ENCODE assay signal across 20 cellular contexts in genomic region chr18:53883771-53884170, GRCh38.
DNase-seq lines count a peak whose midpoint lies in the region; ATAC-seq, FAIRE-seq and TF ChIP-seq lines count a peak whose summit lies in the region.
"Had no signal": no experiment of that assay in that cellular context is flagged by ENCODE, and none has a peak within 500 bp of the region (broad histone marks: within the 10 kb centered on the region; RNA-seq: fewer than 3 reads in every experiment).

No MANE protein-coding gene starts in this region.

- no peaks in the 10 kb centered on the region for H3K9me3 ChIP-seq in WERI-Rb-1 (ENCODE audit: severe bottlenecking)
- H3K9me3 ChIP-seq: BLaER1 had no signal

- TF ChIP-seq CTCF in foreskin keratinocyte (conservative IDR thresholded peaks at IDR 0.05) = no peak
- TF ChIP-seq CTCF in WERI-Rb-1 (IDR thresholded peaks at IDR 0.05; ENCODE audit: low read depth, low read length) = no peak

- H3K36me3 ChIP-seq in WERI-Rb-1 = no peaks in the 10 kb centered on the region
- H3K36me3 ChIP-seq: BLaER1 had no signal

- H3K27me3 ChIP-seq in foreskin keratinocyte = no peaks in the 10 kb centered on the region
- peaks cover 70% of the 10 kb centered on the region for H3K27me3 ChIP-seq in WERI-Rb-1 (ENCODE audit: insufficient read depth, low read depth, severe bottlenecking)
- H3K27me3 ChIP-seq: BLaER1 had no signal

- FAIRE-seq in RCC 7860 (lab: Jason Lieb, UNC) = peak; percentile 85
- FAIRE-seq: GM12878, GM19239, H1 had no signal

- H3K27ac ChIP-seq in foreskin keratinocyte = no peak overlapping the region
- no peak overlapping the region for H3K27ac ChIP-seq in WERI-Rb-1
- H3K27ac ChIP-seq: BLaER1, C4-2B, GM23248 had no signal

- H3K4me1 ChIP-seq in foreskin keratinocyte = no peaks in the 10 kb centered on the region
- H3K4me1 ChIP-seq: BLaER1 had no signal

- peak; percentile 14 for ATAC-seq in foreskin keratinocyte
- ATAC-seq: CD8-positive, alpha-beta T cell; GM12878 had no signal

- peak; percentile 60 for DNase-seq in RCC 7860 (ENCODE audit: low spot score)
- DNase-seq in foreskin keratinocyte = no peak
- DNase-seq in kidney tubule cell (ENCODE audit: low spot score) = peak; percentile 77
- DNase-seq in NCI-H128 (lab: John Stamatoyannopoulos, UW; ENCODE audit: unreplicated experiment) = no peak
- no peak for DNase-seq in WERI-Rb-1
- DNase-seq in stimulated activated CD4-positive, alpha-beta T cell treated with anti-CD3 and anti-CD28 coated beads, Interleukin-15, amount 100 ng/mL, for 24 hours = no peak
- DNase-seq: CD4-positive, CD25-positive, alpha-beta regulatory T cell; CD8-positive, alpha-beta T cell; DMS 273 treated with DMSO at 0.1 percent for 48 hours; DMS79; EL; GDM1; GM23248; H7; HCEC 1CT had no signal

- no peak overlapping the region for H3K4me3 ChIP-seq in WERI-Rb-1 (ENCODE audit: low read depth, low read length)
- H3K4me3 ChIP-seq: BLaER1, GM12878, GM23248 had no signal

Comparison
In these comparisons a context has a peak if more than half of its experiments do, and no peak if none do; other contexts are left out.
1. DNase-seq: peak in RCC 7860 (single experiment) and kidney tubule cell (single experiment); none in foreskin keratinocyte (0 of 2), NCI-H128 (single experiment), WERI-Rb-1 (single experiment) and stimulated activated CD4-positive, alpha-beta T cell treated with anti-CD3 and anti-CD28 coated beads, Interleukin-15, amount 100 ng/mL, for 24 hours (single experiment).